8 cellular contexts compared by ENCODE assay signal in the genomic region with DNA sequence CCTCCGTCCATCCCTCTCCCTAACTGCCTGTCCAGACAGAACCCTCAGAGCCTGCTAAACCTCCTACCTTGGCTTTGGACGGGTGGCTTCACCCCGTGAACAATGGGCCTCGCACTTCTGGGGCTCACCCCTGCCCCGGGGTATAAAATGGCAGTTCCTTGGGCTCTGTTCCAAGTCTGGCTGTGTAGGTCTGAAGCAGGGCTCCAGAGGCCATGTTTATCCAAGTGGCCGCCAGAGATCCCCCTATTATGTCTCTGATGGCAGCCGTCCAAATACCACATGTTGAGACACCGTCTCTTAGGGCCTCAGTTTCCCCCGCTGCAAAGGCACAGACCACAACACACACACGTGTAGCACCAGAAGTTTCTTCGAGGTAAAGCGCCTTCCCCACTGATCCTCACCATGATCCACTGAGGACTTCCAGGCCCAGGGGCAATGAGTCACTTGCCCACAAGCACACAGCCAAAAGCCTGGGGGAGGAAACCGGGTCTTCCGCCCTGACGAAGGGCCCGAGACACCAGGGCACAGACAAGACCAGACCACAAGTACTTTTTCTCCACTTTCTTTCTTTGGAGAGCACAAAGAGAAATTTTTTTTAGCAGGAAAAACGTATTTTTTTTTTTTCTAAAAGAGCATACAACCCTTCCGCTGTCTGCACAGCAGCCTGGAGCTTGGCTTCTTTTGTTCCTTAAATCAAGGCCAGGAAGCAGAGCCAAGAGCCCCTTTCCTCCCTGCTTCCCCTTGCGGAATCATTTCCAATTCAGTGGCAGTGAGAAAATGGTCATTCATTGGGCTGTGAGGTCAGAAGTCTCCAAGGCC. TPM values are rescaled to one million over a fixed set of nuclear protein-coding genes. Genes with fewer than 3 reads are reported as not detected.
DNase-seq lines count a peak whose midpoint lies in the region; ATAC-seq, FAIRE-seq and TF ChIP-seq lines count a peak whose summit lies in the region.

No MANE protein-coding gene starts in this region.

- DNase-seq in stimulated activated CD4-positive, alpha-beta T cell treated with anti-CD3 and anti-CD28 coated beads, Interleukin-15, amount 100 ng/mL, for 24 hours, result peak; percentile 37
- DNase-seq in stimulated activated CD4-positive, alpha-beta T cell treated with anti-CD3 and anti-CD28 coated beads, Interleukin-4, amount 100 ng/mL, for 24 hours, result no peak
- peak in 6 of 7 donors; percentile 48 to 76 (median 62) for DNase-seq in adrenal gland
- peak; percentile 53 for DNase-seq in left kidney (ENCODE audit: low read depth, low spot score)
- DNase-seq in central memory CD4-positive, alpha-beta T cell, result no peak
- DNase-seq in CD8-positive, alpha-beta memory T cell, result no peak
- DNase-seq in GM19239 (ENCODE audit: insufficient read length, low spot score), result no peak

- no peaks in the 10 kb centered on the region for H3K9me3 Mint-ChIP-seq in CD8-positive, alpha-beta memory T cell

- H3K27me3 ChIP-seq in adrenal gland, result no peaks in the 10 kb centered on the region
- no peaks in the 10 kb centered on the region for H3K27me3 ChIP-seq in CD8-positive, alpha-beta memory T cell (ENCODE audit: insufficient read depth, low read length, poor library complexity, severe bottlenecking)

- ATAC-seq in GM21526 (IDR thresholded peaks at IDR 0.05; ENCODE audit: low FRiP score, unreplicated experiment), result no peak

- no peaks in the 10 kb centered on the region for H3K9me3 ChIP-seq in adrenal gland (replicated peaks in 1 of 3)
- H3K9me3 ChIP-seq in CD8-positive, alpha-beta memory T cell (ENCODE audit: low read length), result no peaks in the 10 kb centered on the region

- TF ChIP-seq CTCF in adrenal gland (IDR thresholded peaks at IDR 0.05), result no peak

- peaks cover 6 to 20% of the 10 kb centered on the region in 2 donors for H3K4me1 ChIP-seq in adrenal gland (replicated peaks in 1 of 2)
- H3K4me1 ChIP-seq in CD8-positive, alpha-beta memory T cell (ENCODE audit: insufficient read depth, low read length), result no peaks in the 10 kb centered on the region

- H3K4me3 ChIP-seq in adrenal gland, result no peak overlapping the region
- no peak overlapping the region for H3K4me3 ChIP-seq in CD8-positive, alpha-beta memory T cell (ENCODE audit: low read length)

- intact Hi-C loops in adrenal gland (cut with DNase I), result no loop called here

- POLR2A ChIA-PET in CD8-positive, alpha-beta memory T cell (lab: Charles Lee), result no interaction called here

- no peak overlapping the region for H3K4me3 Mint-ChIP-seq in CD8-positive, alpha-beta memory T cell

- no peaks in the 10 kb centered on the region for H3K36me3 Mint-ChIP-seq in CD8-positive, alpha-beta memory T cell

- FAIRE-seq in GM19239 (lab: Jason Lieb, UNC), result no peak

- H3K27ac Mint-ChIP-seq in CD8-positive, alpha-beta memory T cell, result peak overlapping the region in 1 of 8 donors; percentile 96

- 42 to 52% (median 46%) methylated on average over 18 to 19 of the region's 19 CpGs for WGBS in adrenal gland, 4 donors

- peaks cover 0 to 3% (median 3%) of the 10 kb centered on the region in 3 donors for H3K4me1 Mint-ChIP-seq in CD8-positive, alpha-beta memory T cell

- no peaks in the 10 kb centered on the region for H3K36me3 ChIP-seq in adrenal gland (replicated peaks in 1 of 2)
- H3K36me3 ChIP-seq in CD8-positive, alpha-beta memory T cell (ENCODE audit: insufficient read depth, low read length), result no peaks in the 10 kb centered on the region

- CTCF ChIA-PET in CD8-positive, alpha-beta memory T cell (lab: Charles Lee), result interaction anchor here (0.7 kb wide), 1 partner anchor 42 kb away, joined by 3 read pairs; no protein-coding TSS in a partner anchor

- no peak for TF ChIP-seq POLR2A in adrenal gland (IDR thresholded peaks at IDR 0.05)

- peaks cover 3 to 24% of the 10 kb centered on the region in 2 donors for H3K27me3 Mint-ChIP-seq in CD8-positive, alpha-beta memory T cell

- peak overlapping the region in 4 of 5 donors; percentile 6 to 79 (median 46) for H3K27ac ChIP-seq in adrenal gland
- H3K27ac ChIP-seq in CD8-positive, alpha-beta memory T cell (ENCODE audit: low read depth, low read length), result no peak overlapping the region

RNA-seq across cellular contexts. Expression of a gene that starts 11.8 kb away (rescaled TPM):
- 1 to 10 TPM in 4 of 8 donors, under 1 TPM in 3, not detected in 1; 0.26 to 3.5 (median 1.3) TPM for total RNA-seq in adrenal gland
- 1 to 10 TPM in 2 of 3 donors, under 1 TPM in 1; 0.71 to 2.2 (median 1.1) TPM for polyA plus RNA-seq in adrenal gland
- total RNA-seq in CD8-positive, alpha-beta memory T cell, result under 1 TPM; 0.29 to 0.59 TPM
- 0.44 TPM for polyA plus RNA-seq in CD8-positive, alpha-beta memory T cell

RNA-seq across cellular contexts. Expression of a gene that starts 47.1 kb away (rescaled TPM):
- total RNA-seq in adrenal gland, result 100 to 1,000 TPM in 2 of 8 donors, 10 to 100 TPM in 6; 36.4 to 138 (median 61.4) TPM
- 100 to 1,000 TPM in 1 of 3 donors, 10 to 100 TPM in 1, 1 to 10 TPM in 1; 8.2 to 134 (median 30.5) TPM for polyA plus RNA-seq in adrenal gland
- total RNA-seq in CD8-positive, alpha-beta memory T cell, result 10 to 100 TPM; 66.6 to 68.8 TPM
- 23.3 TPM for polyA plus RNA-seq in CD8-positive, alpha-beta memory T cell

RNA-seq across cellular contexts. Expression of a gene that starts 58.3 kb away (rescaled TPM):
- 100 to 1,000 TPM in 1 of 8 donors, 10 to 100 TPM in 7; 62.7 to 107 (median 89.0) TPM for total RNA-seq in adrenal gland
- 10 to 100 TPM; 17.5 to 67.3 (median 19.4) TPM for polyA plus RNA-seq in adrenal gland
- 10 to 100 TPM; 37.4 to 40.0 TPM for total RNA-seq in CD8-positive, alpha-beta memory T cell
- 51.6 TPM for polyA plus RNA-seq in CD8-positive, alpha-beta memory T cell

Comparison
In these comparisons a context has a peak if more than half of its experiments do, and no peak if none do; other contexts are left out.
1. DNase-seq: peak in stimulated activated CD4-positive, alpha-beta T cell treated with anti-CD3 and anti-CD28 coated beads, Interleukin-15, amount 100 ng/mL, for 24 hours (single experiment), adrenal gland (6 of 7) and left kidney (single experiment); none in stimulated activated CD4-positive, alpha-beta T cell treated with anti-CD3 and anti-CD28 coated beads, Interleukin-4, amount 100 ng/mL, for 24 hours (single experiment), central memory CD4-positive, alpha-beta T cell (single experiment), CD8-positive, alpha-beta memory T cell (0 of 5) and GM19239 (single experiment).